In genomic region chr2:65503746-65504145, GRCh38 we compare ENCODE assay signal across 14 cellular contexts.
"Had no signal": no experiment of that assay in that cellular context is flagged by ENCODE, and none has a peak within 500 bp of the region (broad histone marks: within the 10 kb centered on the region; RNA-seq: fewer than 3 reads in every experiment).

No MANE protein-coding gene starts in this region.

- H3K9me3 ChIP-seq: esophagus squamous epithelium, pancreas, suprapubic skin, transverse colon had no signal

- H3K36me3 ChIP-seq: esophagus squamous epithelium, left lung, pancreas, suprapubic skin, transverse colon had no signal

- H3K4me1 ChIP-seq: left lung, pancreas, suprapubic skin, transverse colon had no signal

- H3K27ac ChIP-seq: esophagus squamous epithelium, hepatocyte, left lung, pancreas, suprapubic skin, transverse colon had no signal

- H3K27me3 ChIP-seq: hepatocyte, left lung, pancreas, suprapubic skin, transverse colon had no signal

- H3K4me3 ChIP-seq: esophagus squamous epithelium, hepatocyte, left lung, pancreas, suprapubic skin, transverse colon had no signal

- DNase-seq: activated CD4-positive, alpha-beta T cell treated with anti-CD3 and anti-CD28 coated beads, Interleukin-2, amount 50 U/mL, for 1 hour; activated CD8-positive, alpha-beta memory T cell treated with anti-CD3 and anti-CD28 coated beads, Interleukin-2, amount 50 U/mL, for 4 hours; activated effector memory CD4-positive, alpha-beta T cell treated with anti-CD3 and anti-CD28 coated beads, Interleukin-2, amount 50 U/mL, for 16 hours; activated naive CD4-positive, alpha-beta T cell treated with anti-CD3 and anti-CD28 coated beads, Interleukin-2, amount 50 U/mL, for 16 hours; activated T-cell treated with anti-CD3 and anti-CD28 coated beads, Interleukin-2, amount 50 U/mL, for 48 hours; dermis blood vessel endothelial cell; effector memory CD8-positive, alpha-beta T cell; esophagus squamous epithelium; left lung; pancreas; stimulated activated naive CD8-positive, alpha-beta T cell treated with anti-CD3 and anti-CD28 coated beads, Interleukin-15, Interleukin-2, amounts not matched to agents 100 U/mL and 50 U/mL, for 24 hours; transverse colon had no signal
